25 cellular contexts compared by ENCODE assay signal in the genomic region with DNA sequence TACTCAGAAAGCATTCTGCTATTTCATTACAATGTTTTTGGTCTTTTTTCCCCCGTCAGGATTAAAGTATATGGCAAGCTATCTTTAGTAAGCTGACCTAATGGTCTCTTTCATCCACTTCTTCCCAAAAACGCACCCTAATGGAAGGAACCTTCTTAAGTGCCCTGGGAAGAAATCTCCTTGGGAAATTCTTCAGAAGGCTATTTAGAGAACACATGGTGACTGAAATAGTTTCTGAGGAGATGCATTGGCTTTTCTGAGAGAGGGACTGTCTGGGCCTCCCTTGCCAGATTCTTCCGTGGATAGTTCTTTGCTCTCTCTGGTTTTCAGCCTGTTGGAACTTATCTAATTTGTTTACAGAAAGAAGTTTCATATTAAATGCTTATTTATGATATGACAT.
DNase-seq lines count a peak whose midpoint lies in the region; ATAC-seq and TF ChIP-seq lines count a peak whose summit lies in the region.
"Had no signal": no experiment of that assay in that cellular context is flagged by ENCODE, and none has a peak within 500 bp of the region (broad histone marks: within the 10 kb centered on the region; RNA-seq: fewer than 3 reads in every experiment).

No MANE protein-coding gene starts in this region.

- H3K9me3 Mint-ChIP-seq in GM23338: no peaks in the 10 kb centered on the region
- no peaks in the 10 kb centered on the region for H3K9me3 Mint-ChIP-seq in CD8-positive, alpha-beta T cell

- intact Hi-C loops in PC-9 (cut with micrococcal nuclease; ENCODE audit: unreplicated experiment): no loop called here
- intact Hi-C loops in CD8-positive, alpha-beta T cell (cut with DNase I, micrococcal nuclease): no loop called here

- H3K27me3 Mint-ChIP-seq in GM23338 (ENCODE audit: insufficient read depth, low read depth, poor library complexity): no peaks in the 10 kb centered on the region
- H3K27me3 Mint-ChIP-seq in CD8-positive, alpha-beta T cell (ENCODE audit: low read depth): no peaks in the 10 kb centered on the region
- H3K27me3 Mint-ChIP-seq: B cell; CD8-positive, alpha-beta memory T cell had no signal

- peak overlapping the region in 2 of 3 donors; percentile 34 to 55 for H3K9ac ChIP-seq in skeletal muscle tissue (ENCODE audit: low read depth in 1 of 3, low read length in 3 of 3)

- H3K27ac ChIP-seq in GM23338 (ENCODE audit: low read depth) (no peak overlapping the region), PC-9 (no peak overlapping the region), skeletal muscle tissue (ENCODE audit: low read depth, low read length) (peak overlapping the region; percentile 50)
- no peak overlapping the region for H3K27ac ChIP-seq in CD8-positive, alpha-beta T cell (ENCODE audit: low read depth, low read length)
- H3K27ac ChIP-seq: C4-2B, Peyer's patch, SK-N-MC had no signal

- POLR2A ChIA-PET in PC-9 (lab: Charles Lee; ENCODE audit: unreplicated experiment): no interaction called here
- POLR2A ChIA-PET in CD8-positive, alpha-beta T cell (lab: Charles Lee): no interaction called here

- H3K79me2 ChIP-seq in GM23338 (replicated peaks; ENCODE audit: insufficient read depth): no peaks in the 10 kb centered on the region
- no peaks in the 10 kb centered on the region for H3K79me2 ChIP-seq in PC-9 (ENCODE audit: low read depth)

- H2AFZ ChIP-seq in GM23338 (peak overlapping the region; percentile 67), PC-9 (0 out of 2 replicates have a peak overlapping the region, but pooled peaks have one; percentile 33)

- peaks cover 7% of the 10 kb centered on the region; the same call in 1 of the 3 replicates for H3K4me1 Mint-ChIP-seq in GM23338
- no peaks in the 10 kb centered on the region for H3K4me1 Mint-ChIP-seq in CD8-positive, alpha-beta T cell (ENCODE audit: low read depth)
- H3K4me1 Mint-ChIP-seq: CD8-positive, alpha-beta memory T cell had no signal

- H3K9me3 ChIP-seq in PC-9 (ENCODE audit: insufficient read depth, low read depth): no peaks in the 10 kb centered on the region
- no peaks in the 10 kb centered on the region for H3K9me3 ChIP-seq in skeletal muscle tissue (ENCODE audit: control insufficient read depth in 3 of 3, low read length in 3 of 3)
- no peaks in the 10 kb centered on the region for H3K9me3 ChIP-seq in CD8-positive, alpha-beta T cell (ENCODE audit: low read length)
- H3K9me3 ChIP-seq: Peyer's patch had no signal

- DNase-seq in GM23338 (ENCODE audit: low spot score) (peak; percentile 17), PC-9 (no peak), myocyte (ENCODE audit: low read depth) (peak; percentile 42), nucleus accumbens (lab: John Stamatoyannopoulos, UW) (no peak)
- DNase-seq in CD8-positive, alpha-beta T cell: no peak
- DNase-seq: CD8-positive, alpha-beta memory T cell; DMS 273 treated with DMSO at 0.1 percent for 48 hours; DMS79; EL; GDM1; KBM-7; MV-4-11; NCI-H1105; NCI-H1436 treated with DMSO at 0.1 percent for 48 hours; NCI-H1930; NCI-H2107; NCI-H446 treated with DMSO at 0.1 percent for 48 hours; NCI-H526; Peyer's patch; SIG-M5 had no signal

- no peaks in the 10 kb centered on the region for H3K36me3 ChIP-seq in GM23338 (ENCODE audit: insufficient read depth)
- no peaks in the 10 kb centered on the region for H3K36me3 ChIP-seq in PC-9 (ENCODE audit: low read depth)
- no peaks in the 10 kb centered on the region for H3K36me3 ChIP-seq in skeletal muscle tissue (ENCODE audit: control insufficient read depth in 3 of 3, insufficient read depth in 3 of 3, low read length in 3 of 3)
- H3K36me3 ChIP-seq in CD8-positive, alpha-beta T cell (ENCODE audit: insufficient read depth, low read length): no peaks in the 10 kb centered on the region
- H3K36me3 ChIP-seq: Peyer's patch had no signal

- H4K20me1 ChIP-seq in GM23338 (replicated peaks; ENCODE audit: insufficient read depth) (no peaks in the 10 kb centered on the region), PC-9 (ENCODE audit: insufficient read depth) (no peaks in the 10 kb centered on the region; the same call in 1 of the 2 replicates)

- ATAC-seq in GM23338: no peak
- ATAC-seq in CD8-positive, alpha-beta T cell: no peak
- ATAC-seq in GM21515 (IDR thresholded peaks at IDR 0.05; ENCODE audit: unreplicated experiment): no peak

- H3K4me3 Mint-ChIP-seq in GM23338: no peak overlapping the region
- H3K4me3 Mint-ChIP-seq in CD8-positive, alpha-beta T cell: no peak overlapping the region
- H3K4me3 Mint-ChIP-seq: B cell; CD8-positive, alpha-beta memory T cell had no signal

- TF ChIP-seq CTCF in GM23338 (conservative IDR thresholded peaks at IDR 0.05; ENCODE audit: low read depth in 2 of 2) (no peak), PC-9 (conservative IDR thresholded peaks at IDR 0.05) (no peak)
- no peak for TF ChIP-seq CTCF in CD8-positive, alpha-beta T cell (IDR thresholded peaks at IDR 0.05)

- H3K4me3 ChIP-seq in GM23338: no peak overlapping the region
- H3K4me3 ChIP-seq in PC-9: no peak overlapping the region
- H3K4me3 ChIP-seq in skeletal muscle tissue (ENCODE audit: low read length in 3 of 3): peak overlapping the region in 2 of 3 donors; percentile 7 to 46
- no peak overlapping the region for H3K4me3 ChIP-seq in CD8-positive, alpha-beta T cell (ENCODE audit: low read depth, low read length)
- H3K4me3 ChIP-seq: Peyer's patch, SK-N-MC had no signal

- H3K9me2 ChIP-seq in GM23338 (ENCODE audit: insufficient read depth) (no peaks in the 10 kb centered on the region), PC-9 (ENCODE audit: insufficient read depth) (no peaks in the 10 kb centered on the region; the same call in 1 of the 2 replicates)

- H3K27me3 ChIP-seq in GM23338 (ENCODE audit: insufficient read depth) (no peaks in the 10 kb centered on the region), PC-9 (ENCODE audit: insufficient read depth, low read depth) (no peaks in the 10 kb centered on the region), skeletal muscle tissue (ENCODE audit: control insufficient read depth in 3 of 3, insufficient read depth in 3 of 3, low read length in 3 of 3) (no peaks in the 10 kb centered on the region)
- no peaks in the 10 kb centered on the region for H3K27me3 ChIP-seq in CD8-positive, alpha-beta T cell (ENCODE audit: insufficient read depth, low read length)
- H3K27me3 ChIP-seq: Peyer's patch had no signal

- H3K27ac Mint-ChIP-seq in GM23338: no peak overlapping the region
- H3K27ac Mint-ChIP-seq in CD8-positive, alpha-beta T cell: no peak overlapping the region
- H3K27ac Mint-ChIP-seq: B cell; CD8-positive, alpha-beta memory T cell had no signal

- H3K4me1 ChIP-seq in GM23338 (ENCODE audit: insufficient read depth) (no peaks in the 10 kb centered on the region), PC-9 (replicated peaks; ENCODE audit: insufficient read depth) (no peaks in the 10 kb centered on the region), skeletal muscle tissue (ENCODE audit: control insufficient read depth in 3 of 3, insufficient read depth in 3 of 3, low read length in 3 of 3) (no peaks in the 10 kb centered on the region)
- H3K4me1 ChIP-seq in CD8-positive, alpha-beta T cell (ENCODE audit: insufficient read depth, low read length): no peaks in the 10 kb centered on the region
- H3K4me1 ChIP-seq: Peyer's patch had no signal

- no peaks in the 10 kb centered on the region for H3K36me3 Mint-ChIP-seq in GM23338 (ENCODE audit: low read depth)
- H3K36me3 Mint-ChIP-seq in CD8-positive, alpha-beta T cell: no peaks in the 10 kb centered on the region
- H3K36me3 Mint-ChIP-seq: CD8-positive, alpha-beta memory T cell had no signal

- H3F3A ChIP-seq in GM23338 (replicated peaks; ENCODE audit: low read depth) (no peaks in the 10 kb centered on the region), PC-9 (ENCODE audit: insufficient read depth, low read depth) (no peaks in the 10 kb centered on the region)

- no peak overlapping the region for H3K4me2 ChIP-seq in GM23338
- no peak overlapping the region for H3K4me2 ChIP-seq in PC-9

- CTCF ChIA-PET in PC-9 (lab: Charles Lee): no interaction called here
- CTCF ChIA-PET in CD8-positive, alpha-beta T cell (lab: Charles Lee): no interaction called here

- no TSS peak for BruUV-seq in PC-9 (replicated peaks; lab: Mats Ljungman, UMichigan)

TF ChIP-seq in GM23338, 12 proteins besides CTCF, POLR2A, EP300 and RAD21 (continues in another document):
- TF ChIP-seq JUNB (IDR thresholded peaks at IDR 0.05; ENCODE audit: unreplicated experiment): no peak
- TF ChIP-seq ETS1 (IDR thresholded peaks at IDR 0.05): no peak

Comparison
In these comparisons a context has a peak if more than half of its experiments do, and no peak if none do; other contexts are left out.
1. DNase-seq: peak in GM23338 (single experiment) and myocyte (single experiment); none in PC-9 (0 of 2), nucleus accumbens (0 of 56) and CD8-positive, alpha-beta T cell (0 of 7).
2. H3K4me3 ChIP-seq: peak in skeletal muscle tissue (2 of 3); none in GM23338 (single experiment), PC-9 (single experiment) and CD8-positive, alpha-beta T cell (single experiment).